17 cellular contexts compared by ENCODE assay signal in genomic region chr1:173532237-173532636, GRCh38. TPM values are rescaled to one million over a fixed set of nuclear protein-coding genes. Genes with fewer than 3 reads are reported as not detected.
A peak's percentile ranks its signal among the peaks of the same experiment; 100 is the strongest.
DNase-seq lines count a peak whose midpoint lies in the region; ATAC-seq and TF ChIP-seq lines count a peak whose summit lies in the region.
"Had no signal": no experiment of that assay in that cellular context is flagged by ENCODE, and none has a peak within 500 bp of the region (broad histone marks: within the 10 kb centered on the region; RNA-seq: fewer than 3 reads in every experiment).

No MANE protein-coding gene starts in this region.

- H3K27ac Mint-ChIP-seq in activated naive CD8-positive, alpha-beta T cell: no peak overlapping the region
- H3K27ac Mint-ChIP-seq in activated naive CD8-positive, alpha-beta T cell treated with anti-CD3 and anti-CD28 coated beads for 36 hours: no peak overlapping the region

- no peak for TF ChIP-seq POLR2A in erythroblast (IDR thresholded peaks at IDR 0.05; ENCODE audit: low read length)

- no peak overlapping the region for H3K27ac ChIP-seq in stomach smooth muscle (ENCODE audit: low read length)
- H3K27ac ChIP-seq: gastroesophageal sphincter had no signal

- no peaks in the 10 kb centered on the region for H3K36me3 ChIP-seq in stomach smooth muscle (ENCODE audit: control insufficient read depth in 2 of 2, insufficient read depth in 2 of 2, low read length in 2 of 2)
- H3K36me3 ChIP-seq: gastroesophageal sphincter had no signal

- H3K4me3 Mint-ChIP-seq in activated naive CD8-positive, alpha-beta T cell: peak overlapping the region; percentile 53
- no peak overlapping the region for H3K4me3 Mint-ChIP-seq in activated naive CD8-positive, alpha-beta T cell treated with anti-CD3 and anti-CD28 coated beads for 36 hours

- H3K9me3 Mint-ChIP-seq in activated naive CD8-positive, alpha-beta T cell (ENCODE audit: low read depth): no peaks in the 10 kb centered on the region
- no peaks in the 10 kb centered on the region for H3K9me3 Mint-ChIP-seq in activated naive CD8-positive, alpha-beta T cell treated with anti-CD3 and anti-CD28 coated beads for 36 hours
- H3K9me3 Mint-ChIP-seq: brain had no signal

- ATAC-seq in GM21367 (IDR thresholded peaks at IDR 0.05; ENCODE audit: unreplicated experiment): no peak
- ATAC-seq: gastroesophageal sphincter had no signal

- peaks cover 32% of the 10 kb centered on the region for H3K4me1 Mint-ChIP-seq in activated naive CD8-positive, alpha-beta T cell (ENCODE audit: low read depth)
- peaks cover 24% of the 10 kb centered on the region for H3K4me1 Mint-ChIP-seq in activated naive CD8-positive, alpha-beta T cell treated with anti-CD3 and anti-CD28 coated beads for 36 hours

- no peak for DNase-seq in activated naive CD8-positive, alpha-beta T cell treated with anti-CD3 and anti-CD28 coated beads for 36 hours
- DNase-seq in OCI-M1 (lab: John Stamatoyannopoulos, UW) (peak; percentile 83), fibroblast of peridontal ligament (ENCODE audit: extremely low read depth) (peak; percentile 54), erythroblast (lab: John Stamatoyannopoulos, UW) (no peak), T-helper 9 cell (no peak)
- DNase-seq: activated T-cell treated with anti-CD3 and anti-CD28 coated beads, Interleukin-2, amount 50 U/mL, for 1 hour; DMS153; effector CD8-positive, alpha-beta T cell; NCI-H1048; NCI-H2171 treated with DMSO at 0.1 percent for 48 hours; NK-92 treated with Interleukin-12 subunit alpha and Interleukin-12 subunit beta, amount 100 ng/mL, for 24 hours; stimulated activated CD4-positive, alpha-beta T cell treated with anti-CD3 and anti-CD28 coated beads, Interleukin-15, amount 100 ng/mL, for 24 hours had no signal

- no peaks in the 10 kb centered on the region for H3K36me3 Mint-ChIP-seq in activated naive CD8-positive, alpha-beta T cell
- no peaks in the 10 kb centered on the region for H3K36me3 Mint-ChIP-seq in activated naive CD8-positive, alpha-beta T cell treated with anti-CD3 and anti-CD28 coated beads for 36 hours
- H3K36me3 Mint-ChIP-seq: brain had no signal

- H3K27me3 Mint-ChIP-seq in activated naive CD8-positive, alpha-beta T cell: no peaks in the 10 kb centered on the region
- H3K27me3 Mint-ChIP-seq in activated naive CD8-positive, alpha-beta T cell treated with anti-CD3 and anti-CD28 coated beads for 36 hours: no peaks in the 10 kb centered on the region
- H3K27me3 Mint-ChIP-seq: brain had no signal

- H3K9me3 ChIP-seq in stomach smooth muscle (ENCODE audit: control insufficient read depth in 2 of 2, low read length in 2 of 2): no peaks in the 10 kb centered on the region
- H3K9me3 ChIP-seq: gastroesophageal sphincter had no signal

- H3K9ac ChIP-seq in stomach smooth muscle (ENCODE audit: low read length in 2 of 2): no peak overlapping the region

- peak overlapping the region; percentile 27 to 36 for H3K4me3 ChIP-seq in stomach smooth muscle (ENCODE audit: low read length in 2 of 2)
- H3K4me3 ChIP-seq: gastroesophageal sphincter had no signal

- H3K4me1 ChIP-seq in stomach smooth muscle (ENCODE audit: control insufficient read depth, insufficient read depth, low read length): peaks cover 4% of the 10 kb centered on the region

- H3K27me3 ChIP-seq in stomach smooth muscle (ENCODE audit: control insufficient read depth in 1 of 2, insufficient read depth in 2 of 2, low read length in 2 of 2): no peaks in the 10 kb centered on the region
- H3K27me3 ChIP-seq: gastroesophageal sphincter had no signal

RNA-seq across cellular contexts. Expression of gene PRDX6, which starts 55.1 kb away (rescaled TPM):
- total RNA-seq in activated naive CD8-positive, alpha-beta T cell treated with anti-CD3 and anti-CD28 coated beads for 36 hours: 100 to 1,000 TPM; 168 to 175 TPM

Comparison
In these comparisons a context has a peak if more than half of its experiments do, and no peak if none do; other contexts are left out.
1. DNase-seq: peak in OCI-M1 (single experiment) and fibroblast of peridontal ligament (single experiment); none in activated naive CD8-positive, alpha-beta T cell treated with anti-CD3 and anti-CD28 coated beads for 36 hours (single experiment), erythroblast (0 of 2) and T-helper 9 cell (single experiment).